9 cellular contexts compared by ENCODE assay signal in the genomic region with DNA sequence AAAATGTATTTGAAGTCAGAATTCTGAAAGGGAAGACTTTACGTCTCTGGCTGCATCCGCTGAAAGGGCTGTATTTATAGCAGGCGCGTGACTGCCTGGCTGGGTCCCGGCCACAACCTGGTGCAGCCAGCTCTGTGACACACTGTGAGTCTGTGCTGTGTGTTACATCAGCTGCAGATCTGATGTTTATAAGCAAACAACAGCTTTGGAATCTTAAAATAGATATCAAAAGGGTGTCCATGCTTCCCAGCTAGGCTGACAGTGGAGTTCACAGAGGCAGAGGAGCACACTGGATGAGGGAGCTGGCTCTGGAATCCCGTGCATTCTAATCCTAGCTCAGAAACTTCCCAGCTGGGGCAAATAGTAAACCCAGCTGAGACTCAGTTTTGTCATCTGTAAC.
DNase-seq lines count a peak whose midpoint lies in the region; ATAC-seq, FAIRE-seq and TF ChIP-seq lines count a peak whose summit lies in the region.
"Had no signal": no experiment of that assay in that cellular context is flagged by ENCODE, and none has a peak within 500 bp of the region (broad histone marks: within the 10 kb centered on the region; RNA-seq: fewer than 3 reads in every experiment).

No MANE protein-coding gene starts in this region.

- no peak for FAIRE-seq in D721Med (lab: Jason Lieb, UNC)

- CTCF ChIA-PET in IMR-90 (lab: Yijun Ruan, JAX): no interaction called here

- no peaks in the 10 kb centered on the region for H3K36me3 ChIP-seq in IMR-90 (ENCODE audit: control insufficient read depth, insufficient read depth, low read length)

- H4K8ac ChIP-seq in IMR-90 (ENCODE audit: low read depth in 2 of 2, low read length in 2 of 2): no peak overlapping the region

- in situ Hi-C loops in IMR-90 (cut with MboI; ENCODE audit: low sequenced_read_pairs): no loop called here

- ATAC-seq in IMR-90 (ENCODE audit: low read depth): no peak
- ATAC-seq in activated CD4-positive, CD25-positive, alpha-beta regulatory T cell treated with anti-CD3 and anti-CD28 coated beads, Interleukin-2, amount 50 U/mL, for 24 hours: no peak
- no peak for ATAC-seq in GM19467 (IDR thresholded peaks at IDR 0.05; ENCODE audit: unreplicated experiment)

- H2BK120ac ChIP-seq in IMR-90 (ENCODE audit: low read depth, low read length): no peak overlapping the region

- H2BK15ac ChIP-seq in IMR-90 (ENCODE audit: low read depth, low read length): no peak overlapping the region

- no peak overlapping the region for H3K9ac ChIP-seq in IMR-90 (ENCODE audit: low read depth, low read length)

- no peak overlapping the region for H3K4me2 ChIP-seq in IMR-90 (ENCODE audit: low read depth, low read length)

- intact Hi-C loops in IMR-90 (cut with micrococcal nuclease): no loop called here

- no TSS peak for BruUV-seq in IMR-90 (replicated peaks; lab: Mats Ljungman, UMichigan)

- H2AK5ac ChIP-seq in IMR-90 (ENCODE audit: low read depth, low read length): no peak overlapping the region

- H3K14ac ChIP-seq in IMR-90 (replicated peaks; ENCODE audit: low read depth, low read length): no peak overlapping the region

- H3K23ac ChIP-seq in IMR-90 (ENCODE audit: low read depth, low read length): no peak overlapping the region

- H3K27me3 ChIP-seq in IMR-90 (ENCODE audit: control insufficient read depth, insufficient read depth, low read length): no peaks in the 10 kb centered on the region

- H3K79me1 ChIP-seq in IMR-90 (ENCODE audit: low read depth in 1 of 2, low read length in 2 of 2): no peaks in the 10 kb centered on the region

- H3K4me1 ChIP-seq in IMR-90 (ENCODE audit: control insufficient read depth, insufficient read depth, low read length): no peaks in the 10 kb centered on the region

- dilution Hi-C loops in IMR-90 (cut with HindIII; ENCODE audit: low sequenced_read_pairs, unreplicated experiment): no loop called here

- POLR2A ChIA-PET in IMR-90 (lab: Charles Lee; ENCODE audit: unreplicated experiment): no interaction called here

- peaks cover 3% of the 10 kb centered on the region; the same call in 1 of the 2 replicates for H3K9me3 ChIP-seq in IMR-90 (ENCODE audit: control insufficient read depth, insufficient read depth, low read length)

- TF ChIP-seq CTCF in IMR-90 (conservative IDR thresholded peaks at IDR 0.05; ENCODE audit: low read depth, low read length) (no peak), D721Med (IDR thresholded peaks at IDR 0.05; ENCODE audit: insufficient read depth, missing control alignments) (no peak)

- no peak overlapping the region for H3K56ac ChIP-seq in IMR-90 (ENCODE audit: extremely low read depth, insufficient read depth, low read length)

- H3K9me1 ChIP-seq in IMR-90 (ENCODE audit: insufficient read depth, low read length): no peaks in the 10 kb centered on the region

- no peak overlapping the region for H4K91ac ChIP-seq in IMR-90 (ENCODE audit: insufficient read depth, low read depth, low read length)

- H2AFZ ChIP-seq in IMR-90 (replicated peaks; ENCODE audit: low read length, poor library complexity): no peak overlapping the region

- 0% methylated on average over 1 of the region's 6 CpGs; no CpG with 5 or more reads in 1 of the 2 experiments for WGBS in IMR-90 (ENCODE audit: extremely low coverage in 2 of 2, insufficient read length in 1 of 2), 2 experiments

- no peak overlapping the region for H2BK5ac ChIP-seq in IMR-90 (ENCODE audit: low read depth, low read length, poor library complexity, severe bottlenecking)

- no peak overlapping the region for H2BK20ac ChIP-seq in IMR-90 (ENCODE audit: low read depth, low read length)

- no peaks in the 10 kb centered on the region for H4K20me1 ChIP-seq in IMR-90 (ENCODE audit: insufficient read depth, low read length)

- H4K5ac ChIP-seq in IMR-90 (ENCODE audit: low read depth, low read length): no peak overlapping the region

- TF ChIP-seq RAD21 in IMR-90 (IDR thresholded peaks at IDR 0.05; ENCODE audit: low read length): no peak

- H3K4me3 ChIP-seq in IMR-90 (ENCODE audit: insufficient read depth, low read depth, low read length): no peak overlapping the region

- no peak overlapping the region for H2AK9ac ChIP-seq in IMR-90 (replicated peaks; ENCODE audit: low read depth, low read length, poor library complexity)

- H3K4ac ChIP-seq in IMR-90 (ENCODE audit: low read depth, low read length): no peak overlapping the region

- no peak for TF ChIP-seq POLR2A in IMR-90 (IDR thresholded peaks at IDR 0.05; ENCODE audit: low read depth, low read length)

- H3K18ac ChIP-seq in IMR-90 (ENCODE audit: low read depth, low read length): no peak overlapping the region

- DNase-seq in AG08396 (ENCODE audit: low spot score): peak; percentile 13
- DNase-seq in IMR-90: no peak
- no peak for DNase-seq in epithelial cell of prostate (ENCODE audit: low read depth, low spot score)
- peak; percentile 53 for DNase-seq in mucosa of gallbladder (ENCODE audit: low spot score)
- no peak for DNase-seq in mesenteric fat pad (ENCODE audit: low spot score)
- DNase-seq in D721Med (ENCODE audit: insufficient read length, low spot score): no peak
- DNase-seq: CD8-positive, alpha-beta memory T cell had no signal

- H3K27ac ChIP-seq in IMR-90 (ENCODE audit: insufficient read depth, low read length) (no peak overlapping the region), epithelial cell of prostate (peak overlapping the region; percentile 21)

TF ChIP-seq in IMR-90, 13 proteins besides CTCF, POLR2A, EP300 and RAD21:
- TF ChIP-seq BHLHE40 (IDR thresholded peaks at IDR 0.05; ENCODE audit: low read depth, low read length): peak; percentile 34; the same call in 1 of the 2 replicates
- TF ChIP-seq, protein P1, sequence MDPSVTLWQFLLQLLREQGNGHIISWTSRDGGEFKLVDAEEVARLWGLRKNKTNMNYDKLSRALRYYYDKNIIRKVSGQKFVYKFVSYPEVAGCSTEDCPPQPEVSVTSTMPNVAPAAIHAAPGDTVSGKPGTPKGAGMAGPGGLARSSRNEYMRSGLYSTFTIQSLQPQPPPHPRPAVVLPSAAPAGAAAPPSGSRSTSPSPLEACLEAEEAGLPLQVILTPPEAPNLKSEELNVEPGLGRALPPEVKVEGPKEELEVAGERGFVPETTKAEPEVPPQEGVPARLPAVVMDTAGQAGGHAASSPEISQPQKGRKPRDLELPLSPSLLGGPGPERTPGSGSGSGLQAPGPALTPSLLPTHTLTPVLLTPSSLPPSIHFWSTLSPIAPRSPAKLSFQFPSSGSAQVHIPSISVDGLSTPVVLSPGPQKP (IDR thresholded peaks at IDR 0.05; ENCODE audit: borderline replicate concordance, low read depth, low read length): no peak

Comparison
In these comparisons a context has a peak if more than half of its experiments do, and no peak if none do; other contexts are left out.
1. DNase-seq: peak in AG08396 (single experiment) and mucosa of gallbladder (single experiment); none in IMR-90 (single experiment), epithelial cell of prostate (single experiment), mesenteric fat pad (single experiment) and D721Med (single experiment).